Comparison of ENCODE assay signal across 1 cellular context in genomic region chr13:66543780-66544179, GRCh38.
TF ChIP-seq lines count a peak whose summit lies in the region.

No MANE protein-coding gene starts in this region.

TF ChIP-seq in GM12878, 131 proteins besides CTCF, POLR2A, EP300 and RAD21 (continued from another document):
- no peak for TF ChIP-seq RELB (IDR thresholded peaks at IDR 0.05; ENCODE audit: low read depth)
